ENCODE assay signal across 9 cellular contexts in the genomic region with DNA sequence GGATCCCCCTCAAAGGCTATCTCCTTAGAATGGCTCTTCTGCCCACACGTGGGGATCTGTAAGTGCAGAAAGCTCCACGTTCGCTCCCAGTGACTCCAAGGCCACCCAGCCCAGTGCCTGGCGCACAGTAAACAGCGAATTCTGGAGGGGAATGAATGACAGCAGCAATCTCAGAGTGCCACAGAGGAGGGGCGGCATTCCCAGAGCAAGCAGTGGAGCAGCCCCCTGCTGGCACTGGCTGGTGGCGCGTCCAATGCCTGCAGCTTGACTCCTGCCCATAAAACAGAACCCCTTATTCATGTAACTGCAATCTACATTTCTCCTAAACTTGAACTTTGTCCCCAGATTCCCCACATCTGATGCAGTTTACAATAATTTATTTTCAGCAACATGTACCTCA. TPM values are rescaled to one million over a fixed set of nuclear protein-coding genes. Genes with fewer than 3 reads are reported as not detected.
DNase-seq lines count a peak whose midpoint lies in the region; ATAC-seq, FAIRE-seq and TF ChIP-seq lines count a peak whose summit lies in the region.
"Had no signal": no experiment of that assay in that cellular context is flagged by ENCODE, and none has a peak within 500 bp of the region (broad histone marks: within the 10 kb centered on the region; RNA-seq: fewer than 3 reads in every experiment).

No MANE protein-coding gene starts in this region.

- H3K4me1 ChIP-seq in heart left ventricle (peaks cover 0 to 6% (median 0%) of the 10 kb centered on the region in 12 donors), right atrium auricular region (no peaks in the 10 kb centered on the region), endodermal cell (ENCODE audit: control insufficient read depth, insufficient read depth, low read length) (peaks cover 6% of the 10 kb centered on the region), thyroid gland (peaks cover 4 to 10% of the 10 kb centered on the region in 2 donors)

- H3K9me3 Mint-ChIP-seq in endodermal cell = no peaks in the 10 kb centered on the region

- no peak overlapping the region for H3K4me3 ChIP-seq in heart left ventricle
- H3K4me3 ChIP-seq in right atrium auricular region = no peak overlapping the region
- H3K4me3 ChIP-seq in endodermal cell (ENCODE audit: low read length) = no peak overlapping the region
- no peak overlapping the region for H3K4me3 ChIP-seq in thyroid gland (replicated peaks in 1 of 3)

- TF ChIP-seq CTCF in heart left ventricle (IDR thresholded peaks at IDR 0.05) (peak in 9 of 12 donors; percentile 10 to 33 (median 23)), right atrium auricular region (IDR thresholded peaks at IDR 0.05) (peak in 1 of 2 donors; percentile 51), endodermal cell (conservative IDR thresholded peaks at IDR 0.05) (peak; percentile 83), thyroid gland (IDR thresholded peaks at IDR 0.05) (peak in 5 of 6 experiments; percentile 7 to 41 (median 35))

- TF ChIP-seq POLR2A in heart left ventricle (IDR thresholded peaks at IDR 0.05) = no peak
- TF ChIP-seq POLR2A in thyroid gland (IDR thresholded peaks at IDR 0.05) = no peak
- TF ChIP-seq POLR2A in GM12892 (IDR thresholded peaks at IDR 0.05; ENCODE audit: low read depth, low read length) = no peak

- 28 to 35% (median 34%) methylated on average over 8 of the region's 8 CpGs for WGBS in heart left ventricle, 4 donors
- 25 to 47% methylated on average over 3 to 8 of the region's 8 CpGs for WGBS in endodermal cell (ENCODE audit: insufficient coverage in 1 of 2, insufficient read length in 1 of 2), 2 experiments
- 37 to 47% methylated on average over 8 of the region's 8 CpGs for WGBS in thyroid gland, 2 donors

- DNase-seq in heart left ventricle (no peak), right atrium auricular region (ENCODE audit: low spot score) (no peak), NCI-H1694 (lab: John Stamatoyannopoulos, UW) (peak; percentile 9), endodermal cell (peak; percentile 89), thyroid gland (peak in 1 of 2 donors; percentile 28), putamen (ENCODE audit: low spot score) (no peak), GM12892 (ENCODE audit: insufficient read length) (no peak), NCI-H2107 treated with DMSO at 0.1 percent for 48 hours (lab: John Stamatoyannopoulos, UW; ENCODE audit: unreplicated experiment) (no peak)

- H3K4me1 Mint-ChIP-seq in endodermal cell = peaks cover 5% of the 10 kb centered on the region

- H3K27ac ChIP-seq in heart left ventricle (no peak overlapping the region), right atrium auricular region (no peak overlapping the region), endodermal cell (ENCODE audit: low read depth, low read length) (no peak overlapping the region), thyroid gland (no peak overlapping the region)

- H3K27me3 ChIP-seq in heart left ventricle = peaks cover 1 to 75% (median 41%) of the 10 kb centered on the region in 9 donors
- H3K27me3 ChIP-seq in right atrium auricular region = no peaks in the 10 kb centered on the region
- peaks cover 92% of the 10 kb centered on the region for H3K27me3 ChIP-seq in endodermal cell (ENCODE audit: control insufficient read depth, insufficient read depth, low read length, poor library complexity, severe bottlenecking)
- peaks cover 6% of the 10 kb centered on the region for H3K27me3 ChIP-seq in thyroid gland

- peaks cover 100% of the 10 kb centered on the region for H3K27me3 Mint-ChIP-seq in endodermal cell (ENCODE audit: insufficient read depth)

- H3K36me3 Mint-ChIP-seq in endodermal cell (ENCODE audit: low read depth) = no peaks in the 10 kb centered on the region

- no peak for FAIRE-seq in GM12892 (lab: Jason Lieb, UNC)

- H3K9ac ChIP-seq in endodermal cell (ENCODE audit: extremely low read depth, low read length, poor library complexity, severe bottlenecking) = no peak overlapping the region

- H3K27ac Mint-ChIP-seq in endodermal cell = no peak overlapping the region

- H3K9me3 ChIP-seq in heart left ventricle (no peaks in the 10 kb centered on the region), right atrium auricular region (no peaks in the 10 kb centered on the region), endodermal cell (ENCODE audit: control insufficient read depth, low read length) (no peaks in the 10 kb centered on the region), thyroid gland (no peaks in the 10 kb centered on the region)

- H3K4me3 Mint-ChIP-seq in endodermal cell = no peak overlapping the region

- no peak for ATAC-seq in heart left ventricle

- intact Hi-C loops in heart left ventricle (cut with DNase I) = no loop called here
- intact Hi-C loops in thyroid gland (cut with DNase I) = no loop called here

- H3K36me3 ChIP-seq in heart left ventricle = no peaks in the 10 kb centered on the region
- H3K36me3 ChIP-seq in right atrium auricular region = no peaks in the 10 kb centered on the region
- H3K36me3 ChIP-seq in endodermal cell (ENCODE audit: control insufficient read depth, insufficient read depth, low read length) = no peaks in the 10 kb centered on the region
- H3K36me3 ChIP-seq in thyroid gland = no peaks in the 10 kb centered on the region

RNA-seq across cellular contexts. Expression of a gene that starts 6.9 kb away (rescaled TPM):
- total RNA-seq in heart left ventricle (not detected), right atrium auricular region (not detected), endodermal cell (not detected), thyroid gland (not detected)
- polyA plus RNA-seq in heart left ventricle = not detected
- not detected for polyA plus RNA-seq in endodermal cell (2013, experiment 1 of 2)
- polyA plus RNA-seq in endodermal cell (2013, experiment 2 of 2) = not detected
- not detected for polyA plus RNA-seq in GM12892 (2012; ENCODE audit: missing spikeins)
- total RNA-seq: T-helper 1 cell treated with Interleukin-12 subunit alpha and Interleukin-12 subunit beta and Interleukin-4 antibody, amounts not matched to agents 30 ng/mL and 1 ng/mL, for 36 hours had no signal

Comparison
In these comparisons a context has a peak if more than half of its experiments do, and no peak if none do; other contexts are left out.
1. DNase-seq: peak in NCI-H1694 (single experiment) and endodermal cell (single experiment); none in heart left ventricle (0 of 5), right atrium auricular region (single experiment), putamen (single experiment), GM12892 (single experiment) and NCI-H2107 treated with DMSO at 0.1 percent for 48 hours (single experiment).